25 cellular contexts compared by ENCODE assay signal in the genomic region with DNA sequence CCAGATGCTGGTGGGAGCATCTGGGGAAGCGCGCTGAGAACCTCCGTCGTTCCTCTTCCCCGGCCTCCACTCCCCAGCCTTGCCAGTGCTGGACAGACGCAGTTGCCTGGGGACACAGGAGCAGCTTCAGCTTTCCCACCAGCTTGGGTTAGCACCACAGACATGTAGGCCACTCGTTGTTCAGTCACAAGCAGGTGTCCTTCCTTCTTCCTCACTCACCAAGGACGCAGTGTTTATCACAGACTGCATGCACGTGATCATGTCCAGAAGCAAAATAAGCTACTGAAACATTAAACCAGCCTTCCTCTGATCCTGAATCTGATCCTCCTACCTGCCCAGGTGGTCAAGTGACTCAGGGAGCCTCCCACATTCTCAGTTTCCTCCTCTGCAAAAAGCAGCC.
A peak's percentile ranks its signal among the peaks of the same experiment; 100 is the strongest.
DNase-seq lines count a peak whose midpoint lies in the region; ATAC-seq, FAIRE-seq and TF ChIP-seq lines count a peak whose summit lies in the region.
"Had no signal": no experiment of that assay in that cellular context is flagged by ENCODE, and none has a peak within 500 bp of the region (broad histone marks: within the 10 kb centered on the region; RNA-seq: fewer than 3 reads in every experiment).

No MANE protein-coding gene starts in this region.

- FAIRE-seq in GM19239 (lab: Jason Lieb, UNC), result peak; percentile 28
- FAIRE-seq: GM12892 had no signal

- DNase-seq in GM19239 (ENCODE audit: insufficient read length, low spot score) (no peak), RPMI8226 (peak; percentile 56), kidney tubule cell (ENCODE audit: low spot score) (peak; percentile 25), nucleus accumbens (lab: John Stamatoyannopoulos, UW) (no peak), Right ventricle myocardium superior (no peak)
- DNase-seq in activated CD4-positive, alpha-beta T cell treated with anti-CD3 and anti-CD28 coated beads for 36 hours, result no peak
- DNase-seq: caudate nucleus, NCI-H1092, NCI-H187, NCI-H446, SHP77, T1000, testis had no signal

- peak overlapping the region; percentile 72 for H3K27ac ChIP-seq in KMS-11
- H3K27ac ChIP-seq: ascending aorta, gastroesophageal sphincter, GM23248, hepatocyte, prostate gland, testis had no signal

- H3K27me3 ChIP-seq in KMS-11 (ENCODE audit: insufficient read depth, low read depth), result no peaks in the 10 kb centered on the region
- H3K27me3 ChIP-seq: ascending aorta, hepatocyte, testis had no signal

- peak overlapping the region; percentile 94 for H3K4me2 ChIP-seq in KMS-11
- H3K4me2 ChIP-seq: hepatocyte had no signal

- H3K4me3 ChIP-seq in KMS-11 (IDR thresholded peaks at IDR 0.05; ENCODE audit: insufficient read depth, low read depth, low read length), result no peak overlapping the region
- H3K4me3 ChIP-seq: ascending aorta, gastroesophageal sphincter, GM23248, hepatocyte, prostate gland, testis had no signal

- POLR2A ChIA-PET in activated CD4-positive, alpha-beta T cell treated with anti-CD3 and anti-CD28 coated beads for 36 hours (lab: Charles Lee), result interaction anchor here (0.9 kb wide), 1 partner anchor 113 kb away, joined by 4 read pairs; no protein-coding TSS in a partner anchor

- no peaks in the 10 kb centered on the region for H3K9me3 Mint-ChIP-seq in activated CD4-positive, alpha-beta T cell treated with anti-CD3 and anti-CD28 coated beads for 36 hours (ENCODE audit: low read depth)
- H3K9me3 Mint-ChIP-seq: CD4-positive, alpha-beta memory T cell; dendritic cell treated with granulocyte-macrophage colony-stimulating factor and Interleukin-4, amounts not matched to agents 40 ng/mL and 50 ng/mL, for 4 days had no signal

- CTCF ChIA-PET in activated CD4-positive, alpha-beta T cell treated with anti-CD3 and anti-CD28 coated beads for 36 hours (lab: Charles Lee), result interaction anchor here (0.6 to 2.5 kb wide), 21 partner anchors 9 to 1076 kb away, joined by 3 to 15 read pairs (median 4); no protein-coding TSS in a partner anchor

- H3K4me1 ChIP-seq in KMS-11 (ENCODE audit: low read depth, poor library complexity, severe bottlenecking), result peaks cover 49% of the 10 kb centered on the region
- H3K4me1 ChIP-seq: prostate gland had no signal

- TF ChIP-seq CTCF in KMS-11 (conservative IDR thresholded peaks at IDR 0.05; ENCODE audit: low read depth, low read length), result no peak

- H3K27ac Mint-ChIP-seq in activated CD4-positive, alpha-beta T cell treated with anti-CD3 and anti-CD28 coated beads for 36 hours, result no peak overlapping the region
- H3K27ac Mint-ChIP-seq: CD4-positive, alpha-beta memory T cell had no signal

- no peak for ATAC-seq in activated CD4-positive, alpha-beta T cell treated with anti-CD3 and anti-CD28 coated beads for 36 hours
- no peak for ATAC-seq in Right ventricle myocardium superior (ENCODE audit: poor library complexity)
- no peak for ATAC-seq in HG02870 (IDR thresholded peaks at IDR 0.05; ENCODE audit: unreplicated experiment)
- ATAC-seq: gastroesophageal sphincter, left lobe of liver had no signal

- H3K9ac ChIP-seq in KMS-11, result peak overlapping the region; percentile 46
- H3K9ac ChIP-seq: GM23248 had no signal

- H3K27me3 Mint-ChIP-seq in activated CD4-positive, alpha-beta T cell treated with anti-CD3 and anti-CD28 coated beads for 36 hours, result peaks cover 10% of the 10 kb centered on the region

- peak overlapping the region; percentile 61 for H2AFZ ChIP-seq in KMS-11 (ENCODE audit: low read depth)
- H2AFZ ChIP-seq: GM23248, hepatocyte had no signal

- H4K20me1 ChIP-seq in KMS-11 (ENCODE audit: insufficient read depth), result no peaks in the 10 kb centered on the region

- no peaks in the 10 kb centered on the region for H3K36me3 ChIP-seq in KMS-11 (ENCODE audit: insufficient read depth)
- H3K36me3 ChIP-seq: ascending aorta, gastroesophageal sphincter, prostate gland had no signal

- peaks cover 41% of the 10 kb centered on the region for H3K4me1 Mint-ChIP-seq in activated CD4-positive, alpha-beta T cell treated with anti-CD3 and anti-CD28 coated beads for 36 hours

- intact Hi-C loops in activated CD4-positive, alpha-beta T cell treated with anti-CD3 and anti-CD28 coated beads for 36 hours (cut with DNase I, micrococcal nuclease), result loop anchor here (1.0 to 10.0 kb wide), 4 partner anchors 37 to 693 kb away; no protein-coding TSS in a partner anchor
- intact Hi-C loops in Right ventricle myocardium superior (cut with DNase I), result no loop called here

- no peaks in the 10 kb centered on the region for H3K79me2 ChIP-seq in KMS-11 (ENCODE audit: insufficient read depth, low read depth)
- H3K79me2 ChIP-seq: hepatocyte had no signal

- no peaks in the 10 kb centered on the region for H3K36me3 Mint-ChIP-seq in activated CD4-positive, alpha-beta T cell treated with anti-CD3 and anti-CD28 coated beads for 36 hours (ENCODE audit: low read depth)
- H3K36me3 Mint-ChIP-seq: activated naive CD8-positive, alpha-beta T cell; CD4-positive, alpha-beta memory T cell had no signal

- no peak overlapping the region for H3K4me3 Mint-ChIP-seq in activated CD4-positive, alpha-beta T cell treated with anti-CD3 and anti-CD28 coated beads for 36 hours
- H3K4me3 Mint-ChIP-seq: activated naive CD8-positive, alpha-beta T cell; CD4-positive, alpha-beta memory T cell; dendritic cell treated with granulocyte-macrophage colony-stimulating factor and Interleukin-4, amounts not matched to agents 40 ng/mL and 50 ng/mL, for 4 days had no signal

Comparison
In these comparisons a context has a peak if more than half of its experiments do, and no peak if none do; other contexts are left out.
1. DNase-seq: peak in RPMI8226 (single experiment) and kidney tubule cell (single experiment); none in GM19239 (single experiment), nucleus accumbens (0 of 56), activated CD4-positive, alpha-beta T cell treated with anti-CD3 and anti-CD28 coated beads for 36 hours (single experiment) and Right ventricle myocardium superior (single experiment).